17 cellular contexts compared by ENCODE assay signal in the genomic region with DNA sequence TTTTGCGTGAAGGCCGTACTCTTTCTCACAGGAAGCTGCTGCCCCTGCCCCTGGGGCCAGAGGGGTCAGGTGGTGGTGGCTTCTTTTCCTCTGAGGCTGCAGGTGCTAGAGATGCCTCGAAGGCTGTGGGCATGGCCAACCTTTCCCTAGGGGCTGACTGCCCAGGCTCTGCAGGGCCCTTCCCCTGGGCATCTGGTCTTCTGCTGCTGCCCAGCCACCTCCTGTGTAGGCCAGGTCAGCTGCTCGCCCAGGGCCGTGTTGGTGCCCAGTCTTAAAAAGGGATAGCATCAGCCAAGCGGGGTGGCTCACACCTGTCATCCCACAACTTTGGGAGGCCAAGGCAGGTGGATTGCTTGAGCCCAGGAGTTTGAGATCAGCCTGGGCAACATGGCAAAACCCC.
DNase-seq lines count a peak whose midpoint lies in the region; ATAC-seq and TF ChIP-seq lines count a peak whose summit lies in the region.
"Had no signal": no experiment of that assay in that cellular context is flagged by ENCODE, and none has a peak within 500 bp of the region (broad histone marks: within the 10 kb centered on the region; RNA-seq: fewer than 3 reads in every experiment).

No MANE protein-coding gene starts in this region.

- 56 to 68% (median 62%) methylated on average over 6 of the region's 6 CpGs for WGBS in spleen, 5 donors

- H3K4me3 ChIP-seq in right atrium auricular region, result no peak overlapping the region
- no peak overlapping the region for H3K4me3 ChIP-seq in spleen
- no peak overlapping the region for H3K4me3 ChIP-seq in left lung
- H3K4me3 ChIP-seq: A549 had no signal

- no peaks in the 10 kb centered on the region for H3K9me3 Mint-ChIP-seq in effector memory CD8-positive, alpha-beta T cell
- H3K9me3 Mint-ChIP-seq in activated T-helper 1 cell treated with anti-CD3 and anti-CD28 coated beads, Interleukin-12 subunit alpha, Interleukin-12 subunit beta, Interleukin-2, Interleukin-4 antibody, amounts not matched to agents 30 ng/mL and 10 ng/mL and 1 ng/mL, durations not matched to agents 14 hours and 24 hours and 36 hours, result peaks cover 14% of the 10 kb centered on the region

- peaks cover 62 to 78% of the 10 kb centered on the region in 2 donors for H3K4me1 Mint-ChIP-seq in effector memory CD8-positive, alpha-beta T cell (ENCODE audit: low read depth in 2 of 2)
- H3K4me1 Mint-ChIP-seq in activated T-helper 1 cell treated with anti-CD3 and anti-CD28 coated beads, Interleukin-12 subunit alpha, Interleukin-12 subunit beta, Interleukin-2, Interleukin-4 antibody, amounts not matched to agents 30 ng/mL and 10 ng/mL and 1 ng/mL, durations not matched to agents 14 hours and 24 hours and 36 hours (ENCODE audit: low read depth), result peaks cover 28% of the 10 kb centered on the region

- no peaks in the 10 kb centered on the region for H3K27me3 ChIP-seq in right atrium auricular region
- no peaks in the 10 kb centered on the region for H3K27me3 ChIP-seq in spleen (replicated peaks in 1 of 7)
- H3K27me3 ChIP-seq in left lung, result no peaks in the 10 kb centered on the region

- no peaks in the 10 kb centered on the region for H3K9me3 ChIP-seq in right atrium auricular region
- peaks cover 0 to 4% (median 0%) of the 10 kb centered on the region in 8 donors for H3K9me3 ChIP-seq in spleen
- peaks cover 0 to 2% of the 10 kb centered on the region in 2 donors for H3K9me3 ChIP-seq in left lung
- H3K9me3 ChIP-seq: A549 had no signal

- TF ChIP-seq POLR2A in spleen (IDR thresholded peaks at IDR 0.05), result no peak

- peak overlapping the region; percentile 21 to 76 for H3K27ac ChIP-seq in right atrium auricular region
- peak overlapping the region in 6 of 8 donors; percentile 36 to 88 (median 56) for H3K27ac ChIP-seq in spleen
- H3K27ac ChIP-seq in left lung, result no peak overlapping the region
- H3K27ac ChIP-seq: A549, HL-60 had no signal

- H3K4me1 ChIP-seq in right atrium auricular region (peaks cover 0 to 81% of the 10 kb centered on the region in 2 donors), spleen (peaks cover 37 to 96% (median 79%) of the 10 kb centered on the region in 6 donors), left lung (peaks cover 47 to 73% of the 10 kb centered on the region in 2 donors)

- no peaks in the 10 kb centered on the region for H3K36me3 ChIP-seq in right atrium auricular region
- peaks cover 0 to 38% (median 2%) of the 10 kb centered on the region in 6 donors for H3K36me3 ChIP-seq in spleen
- no peaks in the 10 kb centered on the region for H3K36me3 ChIP-seq in left lung

- intact Hi-C loops in left cardiac atrium (cut with DNase I) (loop anchor here (5.0 to 10.0 kb wide), 2 partner anchors 42 to 85 kb away; no protein-coding TSS in a partner anchor), spleen (cut with DNase I; ENCODE audit: low total_unique reads) (no loop called here), left lung (cut with DNase I) (loop anchor here in 1 of 2 donors (5.0 kb wide), 1 partner anchor 112 kb away; a partner anchor contains a TSS)
- intact Hi-C loops in activated T-helper 1 cell treated with anti-CD3 and anti-CD28 coated beads, Interleukin-12 subunit alpha, Interleukin-12 subunit beta, Interleukin-2, Interleukin-4 antibody, amounts not matched to agents 30 ng/mL and 10 ng/mL and 1 ng/mL, durations not matched to agents 14 hours and 24 hours and 36 hours (cut with micrococcal nuclease), result loop anchor here (5.0 kb wide), 1 partner anchor 162 kb away; a partner anchor contains a TSS

- peaks cover 17% of the 10 kb centered on the region for H3K36me3 Mint-ChIP-seq in effector memory CD8-positive, alpha-beta T cell (ENCODE audit: insufficient read depth)
- H3K36me3 Mint-ChIP-seq in activated T-helper 1 cell treated with anti-CD3 and anti-CD28 coated beads, Interleukin-12 subunit alpha, Interleukin-12 subunit beta, Interleukin-2, Interleukin-4 antibody, amounts not matched to agents 30 ng/mL and 10 ng/mL and 1 ng/mL, durations not matched to agents 14 hours and 24 hours and 36 hours (ENCODE audit: low read depth), result peaks cover 15% of the 10 kb centered on the region

- no peak for TF ChIP-seq CTCF in right atrium auricular region (IDR thresholded peaks at IDR 0.05)
- no peak for TF ChIP-seq CTCF in spleen (IDR thresholded peaks at IDR 0.05 in 8 of 11, conservative IDR thresholded peaks at IDR 0.05 in 3 of 11)
- no peak for TF ChIP-seq CTCF in left lung (IDR thresholded peaks at IDR 0.05)

- no peaks in the 10 kb centered on the region for H3K27me3 Mint-ChIP-seq in effector memory CD8-positive, alpha-beta T cell
- H3K27me3 Mint-ChIP-seq in activated T-helper 1 cell treated with anti-CD3 and anti-CD28 coated beads, Interleukin-12 subunit alpha, Interleukin-12 subunit beta, Interleukin-2, Interleukin-4 antibody, amounts not matched to agents 30 ng/mL and 10 ng/mL and 1 ng/mL, durations not matched to agents 14 hours and 24 hours and 36 hours (ENCODE audit: insufficient read depth), result peaks cover 7% of the 10 kb centered on the region
- H3K27me3 Mint-ChIP-seq: activated naive CD8-positive, alpha-beta T cell treated with anti-CD3 and anti-CD28 coated beads, Interleukin-2, amount 10 ng/mL, durations not matched to agents 7 days and 5 days; activated T-cell treated with anti-CD3 and anti-CD28 coated beads, Interleukin-2, amount 50 U/mL, for 24 hours; progenitor cell of endocrine pancreas had no signal

- H3K4me3 Mint-ChIP-seq in effector memory CD8-positive, alpha-beta T cell, result peak overlapping the region in 1 of 2 donors; percentile 28
- no peak overlapping the region for H3K4me3 Mint-ChIP-seq in activated T-helper 1 cell treated with anti-CD3 and anti-CD28 coated beads, Interleukin-12 subunit alpha, Interleukin-12 subunit beta, Interleukin-2, Interleukin-4 antibody, amounts not matched to agents 30 ng/mL and 10 ng/mL and 1 ng/mL, durations not matched to agents 14 hours and 24 hours and 36 hours
- H3K4me3 Mint-ChIP-seq: activated naive CD8-positive, alpha-beta T cell treated with anti-CD3 and anti-CD28 coated beads, Interleukin-2, amount 10 ng/mL, durations not matched to agents 7 days and 5 days; activated T-cell treated with anti-CD3 and anti-CD28 coated beads, Interleukin-2, amount 50 U/mL, for 24 hours had no signal

- ATAC-seq in left cardiac atrium (no peak), GM18517 (IDR thresholded peaks at IDR 0.05; ENCODE audit: unreplicated experiment) (no peak), left lung (no peak)
- ATAC-seq in effector memory CD8-positive, alpha-beta T cell (replicated peaks), result no peak
- ATAC-seq: A549, left colon, Panc1 had no signal

- no peak for DNase-seq in right atrium auricular region (ENCODE audit: low spot score)
- no peak for DNase-seq in left cardiac atrium
- DNase-seq in effector memory CD8-positive, alpha-beta T cell, result no peak
- no peak for DNase-seq in spleen
- no peak for DNase-seq in activated T-helper 1 cell treated with anti-CD3 and anti-CD28 coated beads, Interleukin-12 subunit alpha, Interleukin-12 subunit beta, Interleukin-2, Interleukin-4 antibody, amounts not matched to agents 30 ng/mL and 10 ng/mL and 1 ng/mL, durations not matched to agents 14 hours and 24 hours and 36 hours (ENCODE audit: low spot score)
- no peak for DNase-seq in left lung
- DNase-seq in NCI-H2196 treated with DMSO at 0.1 percent for 48 hours (lab: John Stamatoyannopoulos, UW; ENCODE audit: unreplicated experiment), result no peak
- DNase-seq: activated naive CD8-positive, alpha-beta T cell treated with anti-CD3 and anti-CD28 coated beads, Interleukin-2, amount 10 ng/mL, durations not matched to agents 7 days and 5 days; activated T-cell treated with anti-CD3 and anti-CD28 coated beads, Interleukin-2, amount 50 U/mL, for 24 hours; left colon; NCI-H1092 treated with DMSO at 0.1 percent for 48 hours; stimulated activated CD4-positive, alpha-beta T cell treated with anti-CD3 and anti-CD28 coated beads, Interleukin-15, amount 100 ng/mL, for 24 hours had no signal

- H3K27ac Mint-ChIP-seq in effector memory CD8-positive, alpha-beta T cell, result peak overlapping the region; percentile 94 to 97
- H3K27ac Mint-ChIP-seq in activated T-helper 1 cell treated with anti-CD3 and anti-CD28 coated beads, Interleukin-12 subunit alpha, Interleukin-12 subunit beta, Interleukin-2, Interleukin-4 antibody, amounts not matched to agents 30 ng/mL and 10 ng/mL and 1 ng/mL, durations not matched to agents 14 hours and 24 hours and 36 hours, result no peak overlapping the region
- H3K27ac Mint-ChIP-seq: activated naive CD8-positive, alpha-beta T cell treated with anti-CD3 and anti-CD28 coated beads, Interleukin-2, amount 10 ng/mL, durations not matched to agents 7 days and 5 days; progenitor cell of endocrine pancreas had no signal

Comparison
In these comparisons a context has a peak if more than half of its experiments do, and no peak if none do; other contexts are left out.
1. H3K27ac ChIP-seq: peak in right atrium auricular region (2 of 2) and spleen (6 of 8); none in left lung (0 of 2).